In the genomic region with DNA sequence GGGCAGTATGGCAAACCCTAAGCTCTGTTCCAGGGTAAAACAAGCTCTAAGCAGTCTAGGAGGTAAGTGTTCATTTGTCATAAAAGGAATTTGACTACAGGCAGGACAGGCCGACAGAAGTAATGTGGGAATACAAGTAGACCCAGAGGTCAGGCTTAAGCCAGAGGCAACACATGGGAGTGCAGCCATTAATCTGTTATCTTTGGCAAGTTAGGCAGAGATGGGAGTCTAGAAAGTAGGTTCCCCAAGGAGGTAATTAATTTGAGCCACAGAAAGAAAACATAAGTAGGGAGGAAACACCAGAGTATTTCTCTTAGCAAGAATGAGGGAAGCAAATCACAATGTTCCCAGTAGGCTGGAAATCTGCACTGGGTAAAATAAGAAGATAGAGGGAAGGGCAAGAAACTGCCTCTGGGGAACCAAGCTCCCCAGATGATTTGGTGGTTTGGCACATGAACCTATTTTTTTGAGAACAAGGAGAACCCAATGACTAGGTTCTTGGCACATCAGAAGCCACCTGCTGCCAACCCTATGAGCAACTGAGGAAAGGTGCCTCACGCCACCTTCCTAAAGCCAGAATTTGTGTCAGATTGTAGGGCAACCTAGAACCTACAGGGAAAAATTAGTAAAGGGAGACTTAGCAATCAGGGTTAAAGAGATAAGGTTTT, we compare ENCODE assay signal across 21 cellular contexts.
DNase-seq lines count a peak whose midpoint lies in the region; ATAC-seq, FAIRE-seq and TF ChIP-seq lines count a peak whose summit lies in the region.
"Had no signal": no experiment of that assay in that cellular context is flagged by ENCODE, and none has a peak within 500 bp of the region (broad histone marks: within the 10 kb centered on the region; RNA-seq: fewer than 3 reads in every experiment).

No MANE protein-coding gene starts in this region.

- no peaks in the 10 kb centered on the region for H4K20me1 ChIP-seq in endothelial cell of umbilical vein (replicated peaks; ENCODE audit: control insufficient read depth, extremely low read depth, insufficient read depth, low read length)

- POLR2A ChIA-PET in endothelial cell of umbilical vein (lab: Charles Lee), result no interaction called here

- DNase-seq in DMS 273 (lab: John Stamatoyannopoulos, UW; ENCODE audit: unreplicated experiment) (peak; percentile 33), NCI-H226 (peak; percentile 30), endothelial cell of umbilical vein (ENCODE audit: low read depth, low spot score) (peak; percentile 68), sciatic nerve (ENCODE audit: low spot score) (no peak), NCI-H1092 (lab: John Stamatoyannopoulos, UW) (no peak), T-helper 9 cell (no peak), activated gamma-delta T cell (lab: John Stamatoyannopoulos, UW) (no peak)
- DNase-seq: activated CD8-positive, alpha-beta T cell treated with anti-CD3 and anti-CD28 coated beads, Interleukin-2, amount 10 ng/mL, durations not matched to agents 7 days and 5 days; activated naive CD4-positive, alpha-beta T cell; activated T-cell treated with anti-CD3 and anti-CD28 coated beads for 4 hours; adrenal gland; caudate nucleus; IMR-90; islet precursor cell; lower lobe of right lung; NCI-H1417; NCI-H2081; substantia nigra; T-helper 1 cell had no signal

- TF ChIP-seq CTCF in endothelial cell of umbilical vein (IDR thresholded peaks at IDR 0.05; ENCODE audit: extremely low read depth in 1 of 2, insufficient read depth in 1 of 2, low read depth in 1 of 2, low read length in 2 of 2), result no peak

- peaks cover 8% of the 10 kb centered on the region for H3K4me1 ChIP-seq in endothelial cell of umbilical vein (ENCODE audit: control insufficient read depth, extremely low read depth, insufficient read depth, low read length)
- H3K4me1 ChIP-seq: adrenal gland, lower lobe of right lung had no signal

- no peak overlapping the region for H3K4me2 ChIP-seq in endothelial cell of umbilical vein (ENCODE audit: insufficient read depth, low read length)
- H3K4me2 ChIP-seq: smooth muscle cell had no signal

- H3K9me3 ChIP-seq in endothelial cell of umbilical vein (replicated peaks; ENCODE audit: control insufficient read depth, insufficient read depth, low read length), result no peaks in the 10 kb centered on the region
- H3K9me3 ChIP-seq: adrenal gland, lower lobe of right lung had no signal

- no peak overlapping the region for H3K4me3 ChIP-seq in endothelial cell of umbilical vein (replicated peaks in 1 of 3; ENCODE audit: insufficient read depth in 1 of 3, low read depth in 1 of 3, low read length in 3 of 3)
- H3K4me3 ChIP-seq: adrenal gland, lower lobe of right lung, smooth muscle cell had no signal

- dilution Hi-C loops in endothelial cell of umbilical vein (cut with MboI; ENCODE audit: extremely low pct_ligation_motif_present, low sequenced_read_pairs), result no loop called here

- BruUV-seq in endothelial cell of umbilical vein (replicated peaks; lab: Mats Ljungman, UMichigan), result no TSS peak

- H3K27me3 ChIP-seq in endothelial cell of umbilical vein (ENCODE audit: control insufficient read depth in 2 of 2, insufficient read depth in 2 of 2, low read length in 2 of 2), result no peaks in the 10 kb centered on the region
- H3K27me3 ChIP-seq: adrenal gland had no signal

- peak; percentile 30 for ATAC-seq in sciatic nerve
- ATAC-seq: activated CD8-positive, alpha-beta T cell treated with anti-CD3 and anti-CD28 coated beads, Interleukin-2, amount 10 ng/mL, durations not matched to agents 7 days and 5 days; lower lobe of right lung had no signal

- no peak for FAIRE-seq in endothelial cell of umbilical vein (lab: Jason Lieb, UNC)
- FAIRE-seq: D721Med had no signal

- H3K27ac ChIP-seq in endothelial cell of umbilical vein (ENCODE audit: insufficient read depth, low read depth, low read length), result no peak overlapping the region
- H3K27ac ChIP-seq: adrenal gland, lower lobe of right lung had no signal

- H3K36me3 ChIP-seq in endothelial cell of umbilical vein (ENCODE audit: control insufficient read depth in 2 of 2, extremely low read depth in 1 of 2, insufficient read depth in 2 of 2, low read length in 2 of 2), result no peaks in the 10 kb centered on the region
- H3K36me3 ChIP-seq: adrenal gland, lower lobe of right lung had no signal

- TF ChIP-seq POLR2A in endothelial cell of umbilical vein (IDR thresholded peaks at IDR 0.05; ENCODE audit: low read depth, low read length), result no peak

- H3K79me2 ChIP-seq in endothelial cell of umbilical vein (ENCODE audit: control insufficient read depth, insufficient read depth, low read length), result no peaks in the 10 kb centered on the region

- CTCF ChIA-PET in endothelial cell of umbilical vein (lab: Charles Lee), result no interaction called here

- intact Hi-C loops in endothelial cell of umbilical vein (cut with micrococcal nuclease), result no loop called here
- intact Hi-C loops in sciatic nerve (cut with DNase I), result no loop called here

- no peak overlapping the region for H2AFZ ChIP-seq in endothelial cell of umbilical vein (ENCODE audit: low read depth, low read length)

- H3K9ac ChIP-seq in endothelial cell of umbilical vein (replicated peaks; ENCODE audit: extremely low read depth, insufficient read depth, low read length), result no peak overlapping the region

- no peaks in the 10 kb centered on the region for H3K9me1 ChIP-seq in endothelial cell of umbilical vein (replicated peaks; ENCODE audit: control insufficient read depth, extremely low read depth, insufficient read depth, low read length)

TF ChIP-seq in endothelial cell of umbilical vein, 7 proteins besides CTCF, POLR2A, EP300 and RAD21:
- TF ChIP-seq GATA2 (IDR thresholded peaks at IDR 0.05; ENCODE audit: insufficient read depth, insufficient read length, low read depth, low read length) (no peak), MYC (IDR thresholded peaks at IDR 0.05; ENCODE audit: low read depth, low read length) (no peak), POLR2AphosphoS5 (IDR thresholded peaks at IDR 0.05; ENCODE audit: insufficient read depth, low read depth, low read length) (no peak), JUN (IDR thresholded peaks at IDR 0.05; ENCODE audit: borderline replicate concordance, insufficient read depth, insufficient read length, low read depth) (no peak), EZH2 (IDR thresholded peaks at IDR 0.05; ENCODE audit: borderline replicate concordance, low read depth, low read length, severe bottlenecking) (no peak), FOS (IDR thresholded peaks at IDR 0.05; ENCODE audit: borderline replicate concordance, insufficient read depth, low read length) (no peak)
- TF ChIP-seq, protein P1, sequence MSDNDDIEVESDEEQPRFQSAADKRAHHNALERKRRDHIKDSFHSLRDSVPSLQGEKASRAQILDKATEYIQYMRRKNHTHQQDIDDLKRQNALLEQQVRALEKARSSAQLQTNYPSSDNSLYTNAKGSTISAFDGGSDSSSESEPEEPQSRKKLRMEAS (IDR thresholded peaks at IDR 0.05; ENCODE audit: insufficient read depth, insufficient read length), result no peak

Comparison
In these comparisons a context has a peak if more than half of its experiments do, and no peak if none do; other contexts are left out.
1. DNase-seq: peak in DMS 273 (single experiment), NCI-H226 (single experiment) and endothelial cell of umbilical vein (single experiment); none in sciatic nerve (single experiment), NCI-H1092 (single experiment), T-helper 9 cell (single experiment) and activated gamma-delta T cell (single experiment).